Comparison of ENCODE assay signal across 16 cellular contexts in genomic region chr3:174951023-174951422, GRCh38.
DNase-seq lines count a peak whose midpoint lies in the region; ATAC-seq and TF ChIP-seq lines count a peak whose summit lies in the region.
"Had no signal": no experiment of that assay in that cellular context is flagged by ENCODE, and none has a peak within 500 bp of the region (broad histone marks: within the 10 kb centered on the region; RNA-seq: fewer than 3 reads in every experiment).

No MANE protein-coding gene starts in this region.

- no peaks in the 10 kb centered on the region for H3K9me3 ChIP-seq in AG04450 (ENCODE audit: control insufficient read depth, insufficient read depth, low read length)

- no peak for ATAC-seq in left cardiac atrium
- ATAC-seq in HG03097 (IDR thresholded peaks at IDR 0.05; ENCODE audit: low FRiP score, unreplicated experiment): no peak

- H3K4me1 Mint-ChIP-seq in chondrocyte (ENCODE audit: low read depth): peaks cover 69% of the 10 kb centered on the region

- DNase-seq in AG04450 (ENCODE audit: low read depth, low spot score): peak; percentile 55
- peak; percentile 21 for DNase-seq in NCI-H69 (lab: John Stamatoyannopoulos, UW)
- no peak for DNase-seq in chondrocyte (ENCODE audit: low spot score)
- peak; percentile 71 for DNase-seq in kidney tubule cell (ENCODE audit: low spot score)
- DNase-seq in NCI-H2029 (lab: John Stamatoyannopoulos, UW): no peak
- DNase-seq in NK-92 treated with Interleukin-12 subunit alpha and Interleukin-12 subunit beta, amount 100 ng/mL, for 24 hours (lab: John Stamatoyannopoulos, UW): no peak
- no peak for DNase-seq in left cardiac atrium
- DNase-seq: central memory CD4-positive, alpha-beta T cell; DND-41; erythroblast; NCI-H1105; NCI-H510A; RPMI8226; stimulated activated CD4-positive, alpha-beta T cell treated with anti-CD3 and anti-CD28 coated beads, Interleukin-2, amount 100 ng/mL, for 24 hours had no signal

- TF ChIP-seq CTCF in AG04450 (IDR thresholded peaks at IDR 0.05; ENCODE audit: low read depth, low read length) (no peak), chondrocyte (IDR thresholded peaks at IDR 0.05) (no peak)

- H3K4me3 ChIP-seq in AG04450 (ENCODE audit: low read depth, low read length): no peak overlapping the region

- POLR2A ChIA-PET in AG04450 (lab: Yijun Ruan, JAX): interaction anchor here (0.7 to 0.8 kb wide), 2 partner anchors 52 to 510 kb away, joined by 3 read pairs; no protein-coding TSS in a partner anchor

- H3K27ac ChIP-seq in AG04450 (ENCODE audit: low read depth, low read length): no peak overlapping the region

- intact Hi-C loops in left cardiac atrium (cut with DNase I): no loop called here

- peak overlapping the region; percentile 94 for H3K27ac Mint-ChIP-seq in chondrocyte (ENCODE audit: unreplicated experiment)
- H3K27ac Mint-ChIP-seq: type B pancreatic cell had no signal

- H3K4me3 Mint-ChIP-seq in chondrocyte (ENCODE audit: unreplicated experiment): no peak overlapping the region
- H3K4me3 Mint-ChIP-seq: type B pancreatic cell had no signal

- no peaks in the 10 kb centered on the region for H3K36me3 Mint-ChIP-seq in chondrocyte (ENCODE audit: low read depth)
- H3K36me3 Mint-ChIP-seq: type B pancreatic cell had no signal

- H3K27me3 ChIP-seq in AG04450 (ENCODE audit: control insufficient read depth, insufficient read depth, low read length): no peaks in the 10 kb centered on the region

- no peaks in the 10 kb centered on the region for H3K9me3 Mint-ChIP-seq in chondrocyte (ENCODE audit: low read depth)
- H3K9me3 Mint-ChIP-seq: type B pancreatic cell had no signal

- no peaks in the 10 kb centered on the region for H3K27me3 Mint-ChIP-seq in chondrocyte (ENCODE audit: low read depth)

- CTCF ChIA-PET in AG04450 (lab: Charles Lee): no interaction called here

Comparison
In these comparisons a context has a peak if more than half of its experiments do, and no peak if none do; other contexts are left out.
1. DNase-seq: peak in AG04450 (single experiment), NCI-H69 (single experiment) and kidney tubule cell (single experiment); none in chondrocyte (single experiment), NCI-H2029 (single experiment), NK-92 treated with Interleukin-12 subunit alpha and Interleukin-12 subunit beta, amount 100 ng/mL, for 24 hours (single experiment) and left cardiac atrium (single experiment).